In the genomic region with DNA sequence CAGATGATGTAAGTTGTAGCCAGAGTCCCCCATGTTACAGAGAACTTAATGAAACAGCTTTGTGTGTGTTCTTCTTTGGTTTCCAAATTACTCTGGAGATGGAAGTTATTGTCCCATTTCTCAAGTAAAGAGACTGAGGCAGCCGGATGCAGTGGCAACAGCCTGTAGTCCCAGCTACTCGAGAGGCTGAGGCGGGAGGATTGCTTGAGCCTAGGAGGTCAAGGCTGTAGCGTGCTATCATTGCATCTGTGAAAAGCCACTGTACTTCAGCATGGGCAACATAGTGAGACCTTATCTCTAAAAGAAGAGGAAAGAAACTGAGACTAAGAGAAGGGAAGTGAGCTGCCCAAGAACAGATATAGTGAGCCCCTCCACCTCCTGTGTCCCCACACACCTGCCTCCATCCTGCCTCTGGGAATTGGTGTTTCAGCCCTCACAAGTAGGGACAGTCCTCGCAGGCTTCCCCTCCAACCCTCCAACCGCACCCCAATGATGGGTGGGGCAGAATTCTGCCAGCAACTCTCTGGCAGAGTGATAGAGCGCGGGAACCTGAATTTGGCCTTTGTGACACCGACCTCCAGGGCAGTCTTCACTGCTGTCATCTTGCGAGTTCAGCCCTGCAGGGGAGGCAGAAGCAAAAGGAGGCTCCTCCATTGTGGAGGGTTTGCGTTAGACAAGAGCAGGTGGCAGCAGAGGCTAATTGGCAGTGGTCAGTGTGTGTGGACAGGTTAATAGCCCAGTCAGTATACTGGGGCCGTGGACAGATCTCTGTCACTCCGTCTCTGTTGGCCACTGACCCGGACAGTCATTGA, we compare ENCODE assay signal across 9 cellular contexts. TPM values are rescaled to one million over a fixed set of nuclear protein-coding genes. Genes with fewer than 3 reads are reported as not detected.
DNase-seq lines count a peak whose midpoint lies in the region; ATAC-seq, FAIRE-seq and TF ChIP-seq lines count a peak whose summit lies in the region.
"Had no signal": no experiment of that assay in that cellular context is flagged by ENCODE, and none has a peak within 500 bp of the region (broad histone marks: within the 10 kb centered on the region; RNA-seq: fewer than 3 reads in every experiment).

No MANE protein-coding gene starts in this region.

- H3K36me3 ChIP-seq in HUES64 (ENCODE audit: insufficient read depth, low read length): peaks cover 6% of the 10 kb centered on the region
- peaks cover 41% of the 10 kb centered on the region; the same call in 2 of the 3 replicates for H3K36me3 ChIP-seq in K562 (ENCODE audit: control insufficient read depth, insufficient read depth, low read length)
- H3K36me3 ChIP-seq in mucosa of stomach (ENCODE audit: control insufficient read depth, insufficient read depth, low read length): no peaks in the 10 kb centered on the region

- no peaks in the 10 kb centered on the region for H3K27me3 ChIP-seq in HUES64 (ENCODE audit: insufficient read depth, low read length)
- no peaks in the 10 kb centered on the region for H3K27me3 ChIP-seq in K562 (ENCODE audit: control insufficient read depth in 2 of 2, insufficient read depth in 2 of 2, low read length in 2 of 2)
- no peaks in the 10 kb centered on the region for H3K27me3 ChIP-seq in mucosa of stomach (ENCODE audit: control insufficient read depth, insufficient read depth, low read length)

- H3K9me3 ChIP-seq in HUES64 (ENCODE audit: insufficient read depth, low read depth, low read length) (no peaks in the 10 kb centered on the region), K562 (replicated peaks; ENCODE audit: control insufficient read depth, insufficient read depth, low read depth, low read length) (no peaks in the 10 kb centered on the region), mucosa of stomach (ENCODE audit: control insufficient read depth, low read length) (no peaks in the 10 kb centered on the region)

- no peak overlapping the region for H2AFZ ChIP-seq in K562 (ENCODE audit: low read depth, low read length)

- H3K4me1 ChIP-seq in HUES64 (ENCODE audit: insufficient read depth, low read length): peaks cover 4% of the 10 kb centered on the region; the same call in 1 of the 2 replicates
- H3K4me1 ChIP-seq in K562 (replicated peaks in 1 of 2; ENCODE audit: control insufficient read depth in 2 of 2, insufficient read depth in 2 of 2, low read length in 2 of 2): peaks cover 20 to 27% of the 10 kb centered on the region in 2 experiments
- peaks cover 32% of the 10 kb centered on the region for H3K4me1 ChIP-seq in mucosa of stomach (ENCODE audit: control insufficient read depth, insufficient read depth, low read length)

- peak overlapping the region; percentile 72 for H3K4me3 ChIP-seq in AG10803 (ENCODE audit: low read length)
- H3K4me3 ChIP-seq in HUES64 (ENCODE audit: low read length): peak overlapping the region; percentile 59
- peak overlapping the region; percentile 63 for H3K4me3 ChIP-seq in K562
- H3K4me3 ChIP-seq in mucosa of stomach (ENCODE audit: low read length): peak overlapping the region; percentile 46

- H3K9ac ChIP-seq in HUES64 (ENCODE audit: low read depth, low read length) (peak overlapping the region; percentile 76; the same call in 1 of the 2 replicates), K562 (ENCODE audit: insufficient read depth in 1 of 2, low read depth in 2 of 2, low read length in 2 of 2) (peak overlapping the region; percentile 71 to 97), mucosa of stomach (ENCODE audit: low read length) (no peak overlapping the region)

- POLR2A ChIA-PET in K562 (lab: Yijun Ruan, JAX): interaction anchor here (0.7 to 1.7 kb wide), 5 partner anchors 11 to 50 kb away, joined by 3 to 11 read pairs (median 3); no protein-coding TSS in a partner anchor

- H3K9me1 ChIP-seq in K562 (ENCODE audit: control insufficient read depth, insufficient read depth, low read length): peaks cover 4% of the 10 kb centered on the region

- H4K20me1 ChIP-seq in K562 (replicated peaks; ENCODE audit: control insufficient read depth, insufficient read depth, low read length): peaks cover 17% of the 10 kb centered on the region

- FAIRE-seq in K562 (lab: Jason Lieb, UNC): peak; percentile 37

- no peak for TF ChIP-seq CTCF in AG10803 (conservative IDR thresholded peaks at IDR 0.05; ENCODE audit: low read length)
- no peak for TF ChIP-seq CTCF in K562 (IDR thresholded peaks at IDR 0.05 in 2 of 3, conservative IDR thresholded peaks at IDR 0.05 in 1 of 3; ENCODE audit: insufficient read depth in 2 of 3, low read depth in 1 of 3, low read length in 3 of 3)

- H3K4me2 ChIP-seq in K562 (ENCODE audit: insufficient read depth, low read length): peak overlapping the region; percentile 92

- ATAC-seq in K562 (no peak), GM21619 (IDR thresholded peaks at IDR 0.05; ENCODE audit: unreplicated experiment) (no peak)

- no peak for DNase-seq in AG10803 (ENCODE audit: low read depth)
- peak in 1 of 4 experiments; percentile 34 for DNase-seq in K562 (ENCODE audit: extremely low read depth in 1 of 4, low spot score in 3 of 4)
- DNase-seq in GM19240 (ENCODE audit: insufficient read length, low spot score): no peak
- DNase-seq in NCI-H2171 treated with DMSO at 0.1 percent for 48 hours (lab: John Stamatoyannopoulos, UW): no peak
- no peak for DNase-seq in activated CD8-positive, alpha-beta memory T cell treated with anti-CD3 and anti-CD28 coated beads for 24 hours
- DNase-seq: NCI-H748 treated with DMSO at 0.1 percent for 48 hours had no signal

- no peak for TF ChIP-seq EP300 in K562 (IDR thresholded peaks at IDR 0.05; ENCODE audit: low read length)

- peaks cover 64% of the 10 kb centered on the region for H3K79me2 ChIP-seq in K562 (ENCODE audit: control insufficient read depth, insufficient read depth, low read length)

- no peak for TF ChIP-seq POLR2A in K562 (conservative IDR thresholded peaks at IDR 0.05)

- in situ Hi-C loops in K562 (cut with MboI): no loop called here

- BruUV-seq in K562 (replicated peaks; lab: Mats Ljungman, UMichigan): no TSS peak

- intact Hi-C loops in K562 (cut with micrococcal nuclease): no loop called here

- no peak for TF ChIP-seq RAD21 in K562 (CRISPR knock-in tag; conservative IDR thresholded peaks at IDR 0.05 in 1 of 2, IDR thresholded peaks at IDR 0.05 in 1 of 2)

- 85% methylated on average over 14 of the region's 14 CpGs for WGBS in HUES64
- 13% methylated on average over 10 of the region's 14 CpGs for WGBS in K562 (ENCODE audit: insufficient coverage, low coverage, missing lambda C conversion rate)

- CTCF ChIA-PET in K562 (lab: Yijun Ruan, JAX; ENCODE audit: low intra/inter-chr PET ratio): interaction anchor here (1.3 kb wide), 1 partner anchor 21 kb away, joined by 9 read pairs; no protein-coding TSS in a partner anchor

- H3K27ac ChIP-seq in HUES64 (ENCODE audit: low read depth, low read length) (no peak overlapping the region), K562 (ENCODE audit: extremely low read depth, low read depth, low read length) (peak overlapping the region; percentile 88)

RNA-seq across cellular contexts. Expression of gene PDXP, which starts 1.6 kb away (rescaled TPM):
- polyA plus RNA-seq in HUES64 (2013, experiment 1 of 2): 34.5 TPM
- 38.5 TPM for polyA plus RNA-seq in HUES64 (2013, experiment 2 of 2)
- 8.1 and 23.1 TPM in 2 replicates for total RNA-seq in K562 (2011; cell fraction: chromatin; rRNA removed; ENCODE audit: low replicate concordance)
- 20.8 and 21.3 TPM in 2 replicates for total RNA-seq in K562 (2011; cell fraction: nucleolus; rRNA removed)
- 19.4 and 21.3 TPM in 2 replicates for total RNA-seq in K562 (2011; cell fraction: nucleoplasm; rRNA removed)
- total RNA-seq in K562 (2014; rRNA removed) (38.8 and 55.8 TPM in 2 replicates), K562 (2014; rRNA removed; fragmentation: Illumina TruSeq; extraction: Trizol) (27.6 and 29.0 TPM in 2 replicates), K562 (2015; rRNA removed; fragmentation: Illumina TruSeq; extraction: Trizol) (30.9 and 32.5 TPM in 2 replicates), K562 (2021) (47.5 and 50.0 TPM in 2 replicates)
- polyA plus RNA-seq in K562 (2011; rRNA removed) (42.8 and 51.4 TPM in 2 replicates), K562 (2014; fragmentation: Illumina TruSeq; extraction: Trizol) (54.2 and 62.3 TPM in 2 replicates), K562 (2014; fragmentation: Nextera tagmentation; extraction: Ambion mirVana) (10 to 100 TPM in 1 of 2 experiments, 1 to 10 TPM in 1; 7.9 to 11.8 TPM), K562 (2014; rRNA removed) (45.7 and 47.8 TPM in 2 replicates)
- polyA plus RNA-seq in K562 (2011; cell fraction: cytosol; rRNA removed): 73.7 and 106 TPM in 2 replicates
- 34.8 and 35.2 TPM in 2 replicates for polyA plus RNA-seq in K562 (2011; cell fraction: nucleus; rRNA removed)
- polyA plus RNA-seq in K562 (2012): 25.7 and 42.5 TPM in 2 replicates
- polyA minus RNA-seq in K562 (2011; rRNA and poly(A)+ RNA removed): 21.5 and 27.1 TPM in 2 replicates
- polyA minus RNA-seq in K562 (2011; cell fraction: cytosol; rRNA and poly(A)+ RNA removed): 30.1 and 30.4 TPM in 2 replicates
- polyA minus RNA-seq in K562 (2011; cell fraction: nucleus; rRNA and poly(A)+ RNA removed): 8.6 and 12.3 TPM in 2 replicates

RNA-seq across cellular contexts. Expression of gene LGALS1, which starts 15.3 kb away (rescaled TPM):
- polyA plus RNA-seq in HUES64 (2013, experiment 1 of 2): 39.5 TPM
- 56.4 TPM for polyA plus RNA-seq in HUES64 (2013, experiment 2 of 2)
- 14.2 and 41.4 TPM in 2 replicates for total RNA-seq in K562 (2011; cell fraction: chromatin; rRNA removed; ENCODE audit: low replicate concordance)
- total RNA-seq in K562 (2011; cell fraction: nucleolus; rRNA removed): 152 and 183 TPM in 2 replicates
- 99.6 and 131 TPM in 2 replicates for total RNA-seq in K562 (2011; cell fraction: nucleoplasm; rRNA removed)
- 373 and 487 TPM in 2 replicates for total RNA-seq in K562 (2014; rRNA removed)
- 94.3 and 160 TPM in 2 replicates for total RNA-seq in K562 (2014; rRNA removed; fragmentation: Illumina TruSeq; extraction: Trizol)
- 455 and 466 TPM in 2 replicates for total RNA-seq in K562 (2015; rRNA removed; fragmentation: Illumina TruSeq; extraction: Trizol)
- 330 and 373 TPM in 2 replicates for total RNA-seq in K562 (2021)
- 800 and 995 TPM in 2 replicates for polyA plus RNA-seq in K562 (2011; rRNA removed)
- 1,618 and 2,500 TPM in 2 replicates for polyA plus RNA-seq in K562 (2011; cell fraction: cytosol; rRNA removed)
- polyA plus RNA-seq in K562 (2011; cell fraction: nucleus; rRNA removed): 492 and 635 TPM in 2 replicates
- polyA plus RNA-seq in K562 (2012): 1,292 and 1,616 TPM in 2 replicates
- polyA plus RNA-seq in K562 (2014; fragmentation: Illumina TruSeq; extraction: Trizol): 189 and 298 TPM in 2 replicates
- 100 to 1,000 TPM; 240 to 301 TPM for polyA plus RNA-seq in K562 (2014; fragmentation: Nextera tagmentation; extraction: Ambion mirVana)
- 474 and 680 TPM in 2 replicates for polyA plus RNA-seq in K562 (2014; rRNA removed)
- polyA minus RNA-seq in K562 (2011; rRNA and poly(A)+ RNA removed): 187 and 354 TPM in 2 replicates
- 194 and 200 TPM in 2 replicates for polyA minus RNA-seq in K562 (2011; cell fraction: cytosol; rRNA and poly(A)+ RNA removed)
- polyA minus RNA-seq in K562 (2011; cell fraction: nucleus; rRNA and poly(A)+ RNA removed): 64.1 and 86.9 TPM in 2 replicates

RNA-seq across cellular contexts. Expression of gene SH3BP1, which starts 20.6 kb away (rescaled TPM):
- 21.7 TPM for polyA plus RNA-seq in HUES64 (2013, experiment 1 of 2)
- 30.1 TPM for polyA plus RNA-seq in HUES64 (2013, experiment 2 of 2)
- total RNA-seq in K562 (2011; cell fraction: chromatin; rRNA removed; ENCODE audit: low replicate concordance): 27.4 and 84.8 TPM in 2 replicates
- 40.0 and 41.0 TPM in 2 replicates for total RNA-seq in K562 (2011; cell fraction: nucleolus; rRNA removed)
- 21.5 and 25.7 TPM in 2 replicates for total RNA-seq in K562 (2011; cell fraction: nucleoplasm; rRNA removed)
- total RNA-seq in K562 (2014; rRNA removed): 18.6 and 21.2 TPM in 2 replicates
- 7.4 and 9.7 TPM in 2 replicates for total RNA-seq in K562 (2014; rRNA removed; fragmentation: Illumina TruSeq; extraction: Trizol)
- total RNA-seq in K562 (2015; rRNA removed; fragmentation: Illumina TruSeq; extraction: Trizol): 9.3 and 9.4 TPM in 2 replicates
- total RNA-seq in K562 (2021): 29.9 and 36.2 TPM in 2 replicates
- polyA plus RNA-seq in K562 (2011; rRNA removed): 11.5 and 14.9 TPM in 2 replicates
- polyA plus RNA-seq in K562 (2011; cell fraction: cytosol; rRNA removed): 10.1 and 21.2 TPM in 2 replicates
- 23.7 and 33.6 TPM in 2 replicates for polyA plus RNA-seq in K562 (2011; cell fraction: nucleus; rRNA removed)
- 34.0 and 58.5 TPM in 2 replicates for polyA plus RNA-seq in K562 (2012)
- polyA plus RNA-seq in K562 (2014; fragmentation: Illumina TruSeq; extraction: Trizol): 32.1 and 36.0 TPM in 2 replicates
- under 1 TPM; 0.10 to 0.17 TPM for polyA plus RNA-seq in K562 (2014; fragmentation: Nextera tagmentation; extraction: Ambion mirVana)
- 8.7 and 10.4 TPM in 2 replicates for polyA plus RNA-seq in K562 (2014; rRNA removed)
- 16.7 and 17.5 TPM in 2 replicates for polyA minus RNA-seq in K562 (2011; rRNA and poly(A)+ RNA removed)
- polyA minus RNA-seq in K562 (2011; cell fraction: cytosol; rRNA and poly(A)+ RNA removed): 12.7 and 19.9 TPM in 2 replicates
- polyA minus RNA-seq in K562 (2011; cell fraction: nucleus; rRNA and poly(A)+ RNA removed): 13.7 and 15.5 TPM in 2 replicates

RNA-seq across cellular contexts. Expression of gene NOL12, which starts 26.0 kb away (rescaled TPM):
- 26.8 TPM for polyA plus RNA-seq in HUES64 (2013, experiment 1 of 2)
- polyA plus RNA-seq in HUES64 (2013, experiment 2 of 2): 27.2 TPM
- total RNA-seq in K562 (2011; cell fraction: chromatin; rRNA removed; ENCODE audit: low replicate concordance): 24.1 and 61.4 TPM in 2 replicates
- total RNA-seq in K562 (2011; cell fraction: nucleolus; rRNA removed): 43.3 and 44.0 TPM in 2 replicates
- total RNA-seq in K562 (2011; cell fraction: nucleoplasm; rRNA removed): 30.8 and 31.2 TPM in 2 replicates
- total RNA-seq in K562 (2014; rRNA removed): 40.9 and 42.2 TPM in 2 replicates
- total RNA-seq in K562 (2014; rRNA removed; fragmentation: Illumina TruSeq; extraction: Trizol): 8.4 and 13.9 TPM in 2 replicates
- 29.1 and 33.7 TPM in 2 replicates for total RNA-seq in K562 (2015; rRNA removed; fragmentation: Illumina TruSeq; extraction: Trizol)
- total RNA-seq in K562 (2021): 26.8 and 28.5 TPM in 2 replicates
- 17.2 and 19.8 TPM in 2 replicates for polyA plus RNA-seq in K562 (2011; rRNA removed)
- 19.6 and 24.7 TPM in 2 replicates for polyA plus RNA-seq in K562 (2011; cell fraction: cytosol; rRNA removed)
- 38.3 and 48.3 TPM in 2 replicates for polyA plus RNA-seq in K562 (2011; cell fraction: nucleus; rRNA removed)
- polyA plus RNA-seq in K562 (2012): 25.1 and 27.1 TPM in 2 replicates
- polyA plus RNA-seq in K562 (2014; fragmentation: Illumina TruSeq; extraction: Trizol): 33.6 and 34.3 TPM in 2 replicates
- polyA plus RNA-seq in K562 (2014; fragmentation: Nextera tagmentation; extraction: Ambion mirVana): 10 to 100 TPM in 1 of 2 experiments, 1 to 10 TPM in 1; 2.8 to 10.5 TPM
- polyA plus RNA-seq in K562 (2014; rRNA removed): 40.8 and 41.4 TPM in 2 replicates
- polyA minus RNA-seq in K562 (2011; rRNA and poly(A)+ RNA removed): 7.3 and 8.8 TPM in 2 replicates
- 8.7 and 12.7 TPM in 2 replicates for polyA minus RNA-seq in K562 (2011; cell fraction: cytosol; rRNA and poly(A)+ RNA removed)
- 7.2 and 10.0 TPM in 2 replicates for polyA minus RNA-seq in K562 (2011; cell fraction: nucleus; rRNA and poly(A)+ RNA removed)

RNA-seq across cellular contexts. Expression of gene TRIOBP, which starts 36.7 kb away (rescaled TPM):
- polyA plus RNA-seq in HUES64 (2013, experiment 1 of 2): 31.9 TPM
- polyA plus RNA-seq in HUES64 (2013, experiment 2 of 2): 39.7 TPM
- 9.1 and 30.1 TPM in 2 replicates for total RNA-seq in K562 (2011; cell fraction: chromatin; rRNA removed; ENCODE audit: low replicate concordance)
- 16.3 and 16.6 TPM in 2 replicates for total RNA-seq in K562 (2011; cell fraction: nucleolus; rRNA removed)
- total RNA-seq in K562 (2011; cell fraction: nucleoplasm; rRNA removed): 9.3 and 13.8 TPM in 2 replicates
- 9.4 and 11.9 TPM in 2 replicates for total RNA-seq in K562 (2014; rRNA removed)
- 2.9 and 3.3 TPM in 2 replicates for total RNA-seq in K562 (2014; rRNA removed; fragmentation: Illumina TruSeq; extraction: Trizol)
- 4.0 and 4.6 TPM in 2 replicates for total RNA-seq in K562 (2015; rRNA removed; fragmentation: Illumina TruSeq; extraction: Trizol)
- total RNA-seq in K562 (2021): 9.9 and 11.0 TPM in 2 replicates
- 6.7 and 9.9 TPM in 2 replicates for polyA plus RNA-seq in K562 (2011; rRNA removed)
- 6.9 and 10.9 TPM in 2 replicates for polyA plus RNA-seq in K562 (2011; cell fraction: cytosol; rRNA removed)
- 18.4 and 22.5 TPM in 2 replicates for polyA plus RNA-seq in K562 (2011; cell fraction: nucleus; rRNA removed)
- polyA plus RNA-seq in K562 (2012): 6.7 and 16.8 TPM in 2 replicates
- polyA plus RNA-seq in K562 (2014; fragmentation: Illumina TruSeq; extraction: Trizol): 5.5 and 6.6 TPM in 2 replicates
- under 1 TPM; 0.24 TPM for polyA plus RNA-seq in K562 (2014; fragmentation: Nextera tagmentation; extraction: Ambion mirVana)
- 13.2 and 13.8 TPM in 2 replicates for polyA plus RNA-seq in K562 (2014; rRNA removed)
- 7.9 and 10.8 TPM in 2 replicates for polyA minus RNA-seq in K562 (2011; rRNA and poly(A)+ RNA removed)
- polyA minus RNA-seq in K562 (2011; cell fraction: cytosol; rRNA and poly(A)+ RNA removed): 3.1 and 3.9 TPM in 2 replicates
- polyA minus RNA-seq in K562 (2011; cell fraction: nucleus; rRNA and poly(A)+ RNA removed): 5.8 and 8.2 TPM in 2 replicates
